14 cellular contexts compared by ENCODE assay signal in genomic region chr16:24507959-24508358, GRCh38.
"Had no signal": no experiment of that assay in that cellular context is flagged by ENCODE, and none has a peak within 500 bp of the region (broad histone marks: within the 10 kb centered on the region; RNA-seq: fewer than 3 reads in every experiment).

No MANE protein-coding gene starts in this region.

- H3K36me3 ChIP-seq: heart left ventricle, ovary had no signal

- ATAC-seq: natural killer cell, right cardiac atrium had no signal

- H3K27me3 ChIP-seq: ovary had no signal

- DNase-seq: effector memory CD4-positive, alpha-beta T cell; heart left ventricle; hypothalamus; kidney glomerular epithelial cell; natural killer cell; nucleus accumbens; ovary; right cardiac atrium; stimulated activated CD4-positive, alpha-beta T cell treated with anti-CD3 and anti-CD28 coated beads, Interleukin-2, amount 100 ng/mL, for 48 hours; stimulated activated naive CD4-positive, alpha-beta T cell treated with Interleukin-2 at 50 U/mL for 16 hours had no signal

- H3K4me2 ChIP-seq: smooth muscle cell had no signal

- FAIRE-seq: endometrium, frontal cortex, islet of Langerhans had no signal

- H3K27ac ChIP-seq: heart left ventricle, ovary had no signal

- H3K9me3 ChIP-seq: heart left ventricle, ovary had no signal

- H3K4me3 ChIP-seq: heart left ventricle, ovary, smooth muscle cell had no signal

- H3K4me1 ChIP-seq: heart left ventricle had no signal
